ENCODE assay signal across 11 cellular contexts in the genomic region with DNA sequence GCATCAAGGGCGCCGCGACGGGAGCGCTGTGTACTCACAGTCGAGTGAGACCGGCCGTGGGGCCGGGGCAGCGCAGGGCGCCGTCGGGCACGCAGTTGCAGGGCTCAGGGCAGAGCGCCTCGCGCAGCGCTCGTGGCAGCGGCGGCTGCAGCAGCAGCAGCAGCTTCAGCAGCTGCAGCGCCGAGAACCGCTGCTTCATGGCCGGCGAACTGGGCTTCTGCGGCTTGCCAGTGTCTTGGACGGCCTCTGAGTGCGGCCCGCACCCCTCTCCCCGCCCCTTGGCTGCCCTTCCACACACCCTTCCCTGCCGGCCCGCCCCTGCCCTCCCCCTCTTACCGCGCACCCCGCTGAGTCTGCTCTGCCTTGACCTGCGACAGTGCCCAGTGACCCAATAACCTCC. TPM values are rescaled to one million over a fixed set of nuclear protein-coding genes. Genes with fewer than 3 reads are reported as not detected.
DNase-seq lines count a peak whose midpoint lies in the region; ATAC-seq and TF ChIP-seq lines count a peak whose summit lies in the region.
"Had no signal": no experiment of that assay in that cellular context is flagged by ENCODE, and none has a peak within 500 bp of the region (broad histone marks: within the 10 kb centered on the region; RNA-seq: fewer than 3 reads in every experiment).

Gene LHCGR (minus strand): TSS at position 252 of the 400 bp plus-strand sequence. CDS start 53 bp downstream, at position 199.

- peak within 1 kb of the TSS; percentile 21; the same call in 1 of the 2 replicates for H3K9ac ChIP-seq in HUES48 (ENCODE audit: low read depth, low read length)

- peaks cover 33% of the 10 kb centered on the region for H3K4me1 ChIP-seq in HUES48 (ENCODE audit: control insufficient read depth, insufficient read depth, low read length)

- ATAC-seq in stimulated activated effector memory CD8-positive, alpha-beta T cell treated with anti-CD3 and anti-CD28 coated beads, Interleukin-12 subunit alpha, Interleukin-12 subunit beta, amount 100 ng/mL, for 72 hours = peak; percentile 19
- ATAC-seq in GM19397 (IDR thresholded peaks at IDR 0.05; ENCODE audit: unreplicated experiment) = no peak

- peak within 1 kb of the TSS; percentile 62 for H3K4me3 ChIP-seq in HUES48 (ENCODE audit: low read depth, low read length)
- H3K4me3 ChIP-seq in coronary artery = peak within 1 kb of the TSS; percentile 55
- H3K4me3 ChIP-seq in kidney epithelial cell (ENCODE audit: low read depth, low read length) = peak within 1 kb of the TSS; percentile 19

- H3K27ac ChIP-seq in HUES48 (ENCODE audit: low read depth, low read length) (no peak within 1 kb of the TSS), coronary artery (no peak within 1 kb of the TSS)

- no peak within 1 kb of the TSS for H3K27ac Mint-ChIP-seq in stimulated activated effector memory CD8-positive, alpha-beta T cell treated with anti-CD3 and anti-CD28 coated beads, Interleukin-12 subunit alpha, Interleukin-12 subunit beta, amount 100 ng/mL, for 72 hours
- H3K27ac Mint-ChIP-seq: activated naive CD4-positive, alpha-beta T cell treated with anti-CD3 and anti-CD28 coated beads, Interleukin-2, amount 50 U/mL, for 24 hours had no signal

- H3K36me3 Mint-ChIP-seq in stimulated activated effector memory CD8-positive, alpha-beta T cell treated with anti-CD3 and anti-CD28 coated beads, Interleukin-12 subunit alpha, Interleukin-12 subunit beta, amount 100 ng/mL, for 72 hours = no peaks in the 10 kb centered on the region
- H3K36me3 Mint-ChIP-seq: activated naive CD4-positive, alpha-beta T cell treated with anti-CD3 and anti-CD28 coated beads, Interleukin-2, amount 50 U/mL, for 24 hours; naive B cell had no signal

- peaks cover 4% of the 10 kb centered on the region for H3K9me3 Mint-ChIP-seq in stimulated activated effector memory CD8-positive, alpha-beta T cell treated with anti-CD3 and anti-CD28 coated beads, Interleukin-12 subunit alpha, Interleukin-12 subunit beta, amount 100 ng/mL, for 72 hours
- H3K9me3 Mint-ChIP-seq: activated naive CD4-positive, alpha-beta T cell treated with anti-CD3 and anti-CD28 coated beads, Interleukin-2, amount 50 U/mL, for 24 hours had no signal

- H3K27me3 ChIP-seq in HUES48 (ENCODE audit: control insufficient read depth, insufficient read depth, low read length) = peaks cover 27% of the 10 kb centered on the region
- H3K27me3 ChIP-seq in kidney epithelial cell (ENCODE audit: control insufficient read depth, insufficient read depth, low read length) = peaks cover 13% of the 10 kb centered on the region

- TF ChIP-seq CTCF in coronary artery (IDR thresholded peaks at IDR 0.05) (no peak), kidney epithelial cell (IDR thresholded peaks at IDR 0.05; ENCODE audit: insufficient read depth, low read length, poor library complexity, severe bottlenecking) (no peak)

- H3K9me3 ChIP-seq in HUES48 (ENCODE audit: control insufficient read depth, insufficient read depth, low read length) = no peaks in the 10 kb centered on the region

- no peak for DNase-seq in coronary artery (ENCODE audit: low spot score)
- no peak for DNase-seq in kidney epithelial cell (ENCODE audit: low read depth)
- no peak for DNase-seq in stimulated activated effector memory CD8-positive, alpha-beta T cell treated with anti-CD3 and anti-CD28 coated beads, Interleukin-12 subunit alpha, Interleukin-12 subunit beta, amount 100 ng/mL, for 72 hours (ENCODE audit: low spot score in 2 of 2)
- DNase-seq in EL = no peak
- no peak for DNase-seq in KG1 (lab: John Stamatoyannopoulos, UW)
- DNase-seq: activated CD4-positive, CD25-positive, alpha-beta regulatory T cell; naive B cell; OCI-M1 had no signal

- H3K4me3 Mint-ChIP-seq in stimulated activated effector memory CD8-positive, alpha-beta T cell treated with anti-CD3 and anti-CD28 coated beads, Interleukin-12 subunit alpha, Interleukin-12 subunit beta, amount 100 ng/mL, for 72 hours = no peak within 1 kb of the TSS
- H3K4me3 Mint-ChIP-seq: activated naive CD4-positive, alpha-beta T cell treated with anti-CD3 and anti-CD28 coated beads, Interleukin-2, amount 50 U/mL, for 24 hours had no signal

- H3K4me1 Mint-ChIP-seq in stimulated activated effector memory CD8-positive, alpha-beta T cell treated with anti-CD3 and anti-CD28 coated beads, Interleukin-12 subunit alpha, Interleukin-12 subunit beta, amount 100 ng/mL, for 72 hours = no peaks in the 10 kb centered on the region
- H3K4me1 Mint-ChIP-seq: activated naive CD4-positive, alpha-beta T cell treated with anti-CD3 and anti-CD28 coated beads, Interleukin-2, amount 50 U/mL, for 24 hours had no signal

- H3K36me3 ChIP-seq in HUES48 (ENCODE audit: control insufficient read depth, insufficient read depth, low read length) = no peaks in the 10 kb centered on the region
- no peaks in the 10 kb centered on the region for H3K36me3 ChIP-seq in kidney epithelial cell (ENCODE audit: control insufficient read depth, insufficient read depth, low read length)

RNA-seq across cellular contexts. Expression of gene LHCGR, which starts in this region (rescaled TPM):
- not detected in 2 replicates for total RNA-seq in kidney epithelial cell
